Comparison of ENCODE assay signal across 1 cellular context in genomic region chr19:58326914-58327726, GRCh38.
TF ChIP-seq lines count a peak whose summit lies in the region.

Gene ZSCAN22 (plus strand): TSS chr19:58326994. CDS start chr19:58334803, 7,809 bp downstream.

TF ChIP-seq in HepG2, 621 proteins besides CTCF, POLR2A, EP300 and RAD21 (continued from another document and continues in another):
- TF ChIP-seq ZNF333 (CRISPR knock-in tag; IDR thresholded peaks at IDR 0.05; ENCODE audit: borderline replicate concordance) (peak; percentile 79; the same call in 1 of the 2 replicates), EHMT2 (IDR thresholded peaks at IDR 0.05; ENCODE audit: borderline replicate concordance, low read depth, low read length) (no peak), NFRKB (IDR thresholded peaks at IDR 0.05) (no peak), HIVEP1 (CRISPR knock-in tag; IDR thresholded peaks at IDR 0.05) (peak; percentile 71; the same call in 1 of the 2 replicates), ATF1 (CRISPR knock-in tag; IDR thresholded peaks at IDR 0.05) (peak; percentile 93), ZNF546 (CRISPR knock-in tag; conservative IDR thresholded peaks at IDR 0.05) (peak; percentile 85; the same call in 1 of the 2 replicates), SRSF1 (optimal IDR thresholded peaks at IDR 0.05; ENCODE audit: low read depth, low read length) (no peak), DDIT3 (CRISPR knock-in tag; IDR thresholded peaks at IDR 0.05) (no peak), ZKSCAN8 (CRISPR knock-in tag; IDR thresholded peaks at IDR 0.05; ENCODE audit: borderline replicate concordance) (no peak), KDM5A (IDR thresholded peaks at IDR 0.05; ENCODE audit: borderline replicate concordance, low read length) (peak; percentile 98), RBFOX2 (IDR thresholded peaks at IDR 0.05; ENCODE audit: low read depth, low read length) (peak; percentile 90), SOX6 (IDR thresholded peaks at IDR 0.05) (no peak), SOX6 (CRISPR knock-in tag; IDR thresholded peaks at IDR 0.05) (peak; percentile 56; the same call in 1 of the 2 replicates), ZNF710 (CRISPR knock-in tag; IDR thresholded peaks at IDR 0.05; ENCODE audit: borderline replicate concordance) (0 out of 2 replicates have a peak, but pooled peaks have one; percentile 61), ZNF343 (CRISPR knock-in tag; IDR thresholded peaks at IDR 0.05) (peak; percentile 62; the same call in 1 of the 2 replicates), BRD4 (CRISPR knock-in tag; IDR thresholded peaks at IDR 0.05) (peak; percentile 50; the same call in 1 of the 2 replicates), BATF2 (CRISPR knock-in tag; IDR thresholded peaks at IDR 0.05) (peak; percentile 88), PHF21A (CRISPR knock-in tag; IDR thresholded peaks at IDR 0.05) (peak; percentile 82; the same call in 1 of the 2 replicates), MXD4 (CRISPR knock-in tag; IDR thresholded peaks at IDR 0.05) (no peak), REST (IDR thresholded peaks at IDR 0.05; ENCODE audit: borderline replicate concordance in 1 of 2, low read depth in 1 of 2, low read length in 2 of 2) (0 out of 4 replicates have a peak, but pooled peaks of 1 of the 2 experiments have one; percentile 6), ZNF367 (CRISPR knock-in tag; IDR thresholded peaks at IDR 0.05; ENCODE audit: borderline replicate concordance) (no peak; the same call in 1 of the 2 replicates), GATA4 (IDR thresholded peaks at IDR 0.05; ENCODE audit: borderline replicate concordance, low read depth) (0 out of 2 replicates have a peak, but pooled peaks have one; percentile 3), RXRB (CRISPR knock-in tag; IDR thresholded peaks at IDR 0.05; ENCODE audit: borderline replicate concordance) (0 out of 2 replicates have a peak, but pooled peaks have one; percentile 23), ZNF260 (CRISPR knock-in tag; IDR thresholded peaks at IDR 0.05; ENCODE audit: borderline replicate concordance, low read depth) (no peak), HNF1A (IDR thresholded peaks at IDR 0.05; ENCODE audit: low read depth) (no peak), HNF1A (CRISPR knock-in tag; IDR thresholded peaks at IDR 0.05; ENCODE audit: borderline replicate concordance) (peak; percentile 74; the same call in 1 of the 2 replicates), ZNF770 (CRISPR knock-in tag; IDR thresholded peaks at IDR 0.05) (peak; percentile 32; the same call in 1 of the 2 replicates), ZNF510 (CRISPR knock-in tag; IDR thresholded peaks at IDR 0.05; ENCODE audit: low read depth) (peak; percentile 82; the same call in 1 of the 2 replicates), NCOR1 (IDR thresholded peaks at IDR 0.05; ENCODE audit: borderline replicate concordance, low read length) (0 out of 2 replicates have a peak, but pooled peaks have one; percentile 53), ZFP62 (CRISPR knock-in tag; IDR thresholded peaks at IDR 0.05) (peak; percentile 95; the same call in 1 of the 2 replicates), KLF11 (CRISPR knock-in tag; IDR thresholded peaks at IDR 0.05) (peak; percentile 52; the same call in 1 of the 2 replicates), CCAR2 (optimal IDR thresholded peaks at IDR 0.05; ENCODE audit: low read depth, low read length) (no peak), CENPT (CRISPR knock-in tag; IDR thresholded peaks at IDR 0.05; ENCODE audit: low read depth) (peak; percentile 94; the same call in 1 of the 2 replicates), ZNF431 (CRISPR knock-in tag; IDR thresholded peaks at IDR 0.05; ENCODE audit: borderline replicate concordance, low read depth) (0 out of 2 replicates have a peak, but pooled peaks have one; percentile 35), ZNF580 (CRISPR knock-in tag; IDR thresholded peaks at IDR 0.05; ENCODE audit: borderline replicate concordance, low read depth) (peak; percentile 67; the same call in 1 of the 2 replicates), ZNF121 (CRISPR knock-in tag; IDR thresholded peaks at IDR 0.05) (no peak), ZNF792 (CRISPR knock-in tag; IDR thresholded peaks at IDR 0.05) (peak; percentile 81), CREBL2 (CRISPR knock-in tag; IDR thresholded peaks at IDR 0.05; ENCODE audit: borderline replicate concordance) (0 out of 2 replicates have a peak, but pooled peaks have one; percentile 74), MAX (IDR thresholded peaks at IDR 0.05) (peak; percentile 97), ZC3H13 (CRISPR knock-in tag; IDR thresholded peaks at IDR 0.05) (peak; percentile 96), ATF2 (CRISPR knock-in tag; IDR thresholded peaks at IDR 0.05) (peak; percentile 89), CBFB (CRISPR knock-in tag; IDR thresholded peaks at IDR 0.05) (peak; percentile 84), BCL3 (CRISPR knock-in tag; IDR thresholded peaks at IDR 0.05) (peak; percentile 81; the same call in 1 of the 2 replicates), NRL (CRISPR knock-in tag; IDR thresholded peaks at IDR 0.05; ENCODE audit: borderline replicate concordance) (peak; percentile 91), KDM4B (CRISPR knock-in tag; IDR thresholded peaks at IDR 0.05) (0 out of 2 replicates have a peak, but pooled peaks have one; percentile 37), ZNF672 (CRISPR knock-in tag; IDR thresholded peaks at IDR 0.05) (peak; percentile 64), KAT7 (CRISPR knock-in tag; IDR thresholded peaks at IDR 0.05; ENCODE audit: borderline replicate concordance) (peak; percentile 69; the same call in 1 of the 2 replicates), SMAD3 (CRISPR knock-in tag; IDR thresholded peaks at IDR 0.05) (peak; percentile 57; the same call in 1 of the 2 replicates), ZNF598 (CRISPR knock-in tag; IDR thresholded peaks at IDR 0.05; ENCODE audit: borderline replicate concordance) (peak; percentile 91; the same call in 1 of the 2 replicates)
